12 cellular contexts compared by ENCODE assay signal in the genomic region with DNA sequence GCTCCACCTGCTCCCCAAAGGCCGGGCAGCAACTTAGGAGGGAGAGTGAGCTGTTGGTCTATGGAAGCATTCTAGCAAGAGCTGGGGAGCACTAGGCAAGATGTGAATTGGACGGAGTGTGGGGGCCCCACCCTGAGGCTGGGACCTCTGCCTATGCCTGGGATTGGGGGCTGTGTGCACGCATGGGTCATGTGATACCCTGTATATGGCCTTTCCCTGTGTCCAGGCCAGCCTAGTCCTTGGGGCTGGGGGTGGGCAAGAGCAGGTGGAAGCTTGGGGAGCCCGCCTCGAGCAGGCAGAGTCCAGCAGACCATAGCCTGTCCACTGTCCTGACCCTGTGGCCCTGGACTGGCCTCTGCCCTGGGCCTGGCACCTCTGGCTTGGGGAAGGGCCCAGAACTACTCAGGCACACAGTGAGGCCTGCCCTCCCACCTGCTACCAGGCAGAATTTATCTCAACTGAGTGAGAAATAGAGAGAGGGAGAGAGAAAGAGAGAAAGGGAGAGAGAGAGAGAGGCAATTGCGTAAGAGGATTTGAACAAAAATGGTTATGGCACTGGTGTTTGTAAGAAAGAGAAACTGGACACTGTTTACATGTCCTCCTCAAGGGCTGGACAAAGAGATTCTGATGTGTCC. TPM values are rescaled to one million over a fixed set of nuclear protein-coding genes. Genes with fewer than 3 reads are reported as not detected.
DNase-seq lines count a peak whose midpoint lies in the region; ATAC-seq and TF ChIP-seq lines count a peak whose summit lies in the region.
"Had no signal": no experiment of that assay in that cellular context is flagged by ENCODE, and none has a peak within 500 bp of the region (broad histone marks: within the 10 kb centered on the region; RNA-seq: fewer than 3 reads in every experiment).

No MANE protein-coding gene starts in this region.

- DNase-seq in GM23248 (peak; percentile 56), ascending aorta (ENCODE audit: low spot score in 2 of 2) (no peak), iris pigment epithelial cell (ENCODE audit: low read depth) (peak; percentile 78), islet precursor cell (no peak), NCI-H2171 (lab: John Stamatoyannopoulos, UW) (no peak), NCI-H2081 (lab: John Stamatoyannopoulos, UW) (no peak)
- DNase-seq: activated naive CD4-positive, alpha-beta T cell treated with anti-CD3 and anti-CD28 coated beads, Interleukin-2, amount 50 U/mL, for 16 hours; NCI-H2081 treated with DMSO at 0.1 percent for 48 hours; T-helper 2 cell had no signal

- H4K20me1 ChIP-seq in GM23248 (ENCODE audit: insufficient read depth) = no peaks in the 10 kb centered on the region

- no peaks in the 10 kb centered on the region for H3K9me3 ChIP-seq in GM23248 (ENCODE audit: low read depth)
- no peaks in the 10 kb centered on the region for H3K9me3 ChIP-seq in ascending aorta
- H3K9me3 ChIP-seq in skeletal muscle satellite cell (replicated peaks; ENCODE audit: low read length) = no peaks in the 10 kb centered on the region

- no peak for ATAC-seq in HG02763 (IDR thresholded peaks at IDR 0.05; ENCODE audit: unreplicated experiment)

- no peaks in the 10 kb centered on the region for H3K9me2 ChIP-seq in GM23248 (ENCODE audit: insufficient read depth)

- no peak overlapping the region for H2AFZ ChIP-seq in GM23248

- no peak overlapping the region for H3K9ac ChIP-seq in GM23248
- H3K9ac ChIP-seq in skeletal muscle satellite cell (ENCODE audit: low read depth, low read length) = no peak overlapping the region

- intact Hi-C loops in ascending aorta (cut with DNase I) = no loop called here

- H3K36me3 ChIP-seq in GM23248 (ENCODE audit: low read depth) (no peaks in the 10 kb centered on the region), ascending aorta (no peaks in the 10 kb centered on the region), skeletal muscle satellite cell (ENCODE audit: insufficient read depth, low read length) (no peaks in the 10 kb centered on the region)

- no peaks in the 10 kb centered on the region for H3F3A ChIP-seq in GM23248 (ENCODE audit: insufficient read depth)

- 92 to 95% methylated on average over 6 of the region's 6 CpGs for WGBS in GM23248 (ENCODE audit: low coverage in 1 of 2, low lambda C conversion rate in 2 of 2, missing lambda C conversion rate in 2 of 2), 2 experiments

- in situ Hi-C loops in GM23248 (cut with MboI) = no loop called here

- H3K27ac ChIP-seq in GM23248 (no peak overlapping the region), ascending aorta (peak overlapping the region; percentile 90 to 92)

- H3K27me3 ChIP-seq in GM23248 (replicated peaks; ENCODE audit: insufficient read depth) = no peaks in the 10 kb centered on the region
- no peaks in the 10 kb centered on the region for H3K27me3 ChIP-seq in ascending aorta
- no peaks in the 10 kb centered on the region for H3K27me3 ChIP-seq in skeletal muscle satellite cell (ENCODE audit: control insufficient read depth, insufficient read depth, low read length)

- no peak for TF ChIP-seq CTCF in ascending aorta (IDR thresholded peaks at IDR 0.05)

- H3K4me2 ChIP-seq in GM23248 (ENCODE audit: unreplicated experiment) (peak overlapping the region; percentile 18), skeletal muscle satellite cell (ENCODE audit: low read length) (peak overlapping the region; percentile 39)

- H3K4me1 ChIP-seq in GM23248 (ENCODE audit: insufficient read depth) = peaks cover 9% of the 10 kb centered on the region
- peaks cover 41 to 74% of the 10 kb centered on the region in 2 donors for H3K4me1 ChIP-seq in ascending aorta
- H3K4me1 ChIP-seq in skeletal muscle satellite cell (ENCODE audit: control insufficient read depth, insufficient read depth, low read length) = peaks cover 13% of the 10 kb centered on the region

- no peaks in the 10 kb centered on the region for H3K79me2 ChIP-seq in GM23248 (ENCODE audit: insufficient read depth)

- H3K4me3 ChIP-seq in GM23248 (no peak overlapping the region), ascending aorta (no peak overlapping the region), skeletal muscle satellite cell (ENCODE audit: low read length) (no peak overlapping the region)

RNA-seq across cellular contexts. Expression of gene PDP2, which starts 19.1 kb away (rescaled TPM):
- total RNA-seq in GM23248 (2014; rRNA removed; shearing (Covaris generic)) = 3.9 and 38.2 TPM in 2 replicates
- 2.5 and 3.3 TPM in 2 replicates for polyA plus RNA-seq in GM23248 (2016; fragmentation: Nextera tagmentation; extraction: Ambion mirVana)
- total RNA-seq in ascending aorta = 2.8 TPM
- 17.3 and 17.7 TPM in 2 replicates for total RNA-seq in skeletal muscle satellite cell (2012; rRNA removed)

RNA-seq across cellular contexts. Expression of gene CDH16, which starts 19.3 kb away (rescaled TPM):
- total RNA-seq in GM23248 (2014; rRNA removed; shearing (Covaris generic)) = not detected in 2 replicates
- polyA plus RNA-seq in GM23248 (2016; fragmentation: Nextera tagmentation; extraction: Ambion mirVana) = not detected in 2 replicates
- total RNA-seq in ascending aorta = not detected
- not detected in 2 replicates for total RNA-seq in skeletal muscle satellite cell (2012; rRNA removed)
- total RNA-seq: G401 had no signal

RNA-seq across cellular contexts. Expression of gene RRAD, which starts 25.9 kb away (rescaled TPM):
- total RNA-seq in GM23248 (2014; rRNA removed; shearing (Covaris generic)) = 0.22 and 1.1 TPM in 2 replicates
- polyA plus RNA-seq in GM23248 (2016; fragmentation: Nextera tagmentation; extraction: Ambion mirVana) = 0.70 and 0.76 TPM in 2 replicates
- total RNA-seq in ascending aorta = 54.2 TPM
- 3.0 and 5.9 TPM in 2 replicates for total RNA-seq in skeletal muscle satellite cell (2012; rRNA removed)
- total RNA-seq: G401 had no signal

RNA-seq across cellular contexts. Expression of gene CIAO2B, which starts 34.8 kb away (rescaled TPM):
- total RNA-seq in GM23248 (2014; rRNA removed; shearing (Covaris generic)) = 76.1 and 111 TPM in 2 replicates
- polyA plus RNA-seq in GM23248 (2016; fragmentation: Nextera tagmentation; extraction: Ambion mirVana) = 173 and 182 TPM in 2 replicates
- total RNA-seq in ascending aorta = 255 TPM
- 180 and 183 TPM in 2 replicates for total RNA-seq in skeletal muscle satellite cell (2012; rRNA removed)

RNA-seq across cellular contexts. Expression of gene CES2, which starts 35.9 kb away (rescaled TPM):
- total RNA-seq in GM23248 (2014; rRNA removed; shearing (Covaris generic)) = 32.3 and 46.8 TPM in 2 replicates
- polyA plus RNA-seq in GM23248 (2016; fragmentation: Nextera tagmentation; extraction: Ambion mirVana) = 33.9 and 37.6 TPM in 2 replicates
- 40.0 TPM for total RNA-seq in ascending aorta
- 24.2 and 27.9 TPM in 2 replicates for total RNA-seq in skeletal muscle satellite cell (2012; rRNA removed)

Comparison
In these comparisons a context has a peak if more than half of its experiments do, and no peak if none do; other contexts are left out.
1. DNase-seq: peak in GM23248 (single experiment) and iris pigment epithelial cell (single experiment); none in ascending aorta (0 of 2), islet precursor cell (single experiment), NCI-H2171 (single experiment) and NCI-H2081 (0 of 2).
2. RNA of gene RRAD, which starts 25.9 kb away (total RNA-seq): 54.2 TPM in ascending aorta (single experiment); 0.22 to 1.1 TPM in GM23248; every median in the first group is over 10 times any median in the second.